16 cellular contexts compared by ENCODE assay signal in the genomic region with DNA sequence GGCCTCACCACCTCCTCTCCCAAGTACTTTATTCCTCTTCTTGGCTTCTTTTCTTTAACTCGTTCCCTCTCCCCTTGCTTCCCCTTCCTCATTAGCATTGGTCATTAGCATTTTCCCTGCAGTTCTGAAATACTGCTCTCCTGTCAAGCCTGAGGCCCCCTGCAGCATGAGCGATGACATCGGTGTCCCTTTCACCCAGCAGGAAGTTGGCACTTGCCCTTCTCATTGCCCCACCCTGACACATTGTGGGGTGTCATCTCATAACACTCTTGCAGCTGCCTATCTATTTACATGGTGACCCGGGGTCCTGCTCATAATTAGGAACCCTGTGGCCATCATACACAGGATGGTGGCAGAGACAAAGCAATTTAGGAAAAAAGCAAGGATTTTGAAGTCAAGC.
DNase-seq lines count a peak whose midpoint lies in the region; ATAC-seq and TF ChIP-seq lines count a peak whose summit lies in the region.
"Had no signal": no experiment of that assay in that cellular context is flagged by ENCODE, and none has a peak within 500 bp of the region (broad histone marks: within the 10 kb centered on the region; RNA-seq: fewer than 3 reads in every experiment).

No MANE protein-coding gene starts in this region.

- no peaks in the 10 kb centered on the region for H3K36me3 Mint-ChIP-seq in WTC11
- no peaks in the 10 kb centered on the region for H3K36me3 Mint-ChIP-seq in natural killer cell

- H3K27ac ChIP-seq in DND-41 (ENCODE audit: low read length) (no peak overlapping the region), foreskin keratinocyte (no peak overlapping the region)
- H3K27ac ChIP-seq: A549, HL-60, SJCRH30 had no signal

- no peak for DNase-seq in DND-41
- peak; percentile 40 for DNase-seq in MV-4-11 (lab: John Stamatoyannopoulos, UW)
- no peak for DNase-seq in WTC11 (ENCODE audit: low spot score)
- DNase-seq in natural killer cell = no peak
- DNase-seq in NK-92 (lab: John Stamatoyannopoulos, UW; ENCODE audit: unreplicated experiment) = no peak
- DNase-seq in foreskin keratinocyte = no peak
- DNase-seq: CD4-positive, alpha-beta T cell; DMS153; IMR-90; NCI-H1092 treated with DMSO at 0.1 percent for 48 hours; NCI-H1694 treated with DMSO at 0.1 percent for 48 hours; NCI-H510A; SJCRH30 had no signal

- intact Hi-C loops in natural killer cell (cut with micrococcal nuclease) = loop anchor here (1.0 kb wide), 1 partner anchor 42 kb away; no protein-coding TSS in a partner anchor

- H3K4me1 ChIP-seq in DND-41 (ENCODE audit: insufficient read depth, low read length) (no peaks in the 10 kb centered on the region), foreskin keratinocyte (peaks cover 20% of the 10 kb centered on the region)
- H3K4me1 ChIP-seq: A549 had no signal

- H3K9me3 Mint-ChIP-seq in WTC11 (peaks cover 8% of the 10 kb centered on the region), natural killer cell (peaks cover 2 to 3% of the 10 kb centered on the region in 2 donors)
- H3K9me3 Mint-ChIP-seq: CD4-positive, alpha-beta T cell had no signal

- CTCF ChIA-PET in WTC11 (lab: Charles Lee) = interaction anchor here (1.3 to 2.3 kb wide), 2 partner anchors 15 to 50 kb away, joined by 3 to 6 read pairs; no protein-coding TSS in a partner anchor

- no peak for TF ChIP-seq CTCF in DND-41 (IDR thresholded peaks at IDR 0.05; ENCODE audit: borderline replicate concordance, extremely low read depth, low read length, poor library complexity, severe bottlenecking)
- TF ChIP-seq CTCF in WTC11 (IDR thresholded peaks at IDR 0.05) = no peak
- TF ChIP-seq CTCF in natural killer cell (IDR thresholded peaks at IDR 0.05) = no peak
- no peak for TF ChIP-seq CTCF in foreskin keratinocyte (conservative IDR thresholded peaks at IDR 0.05)

- no peaks in the 10 kb centered on the region for H3K27me3 ChIP-seq in DND-41 (ENCODE audit: insufficient read depth, low read length, poor library complexity)
- no peaks in the 10 kb centered on the region for H3K27me3 ChIP-seq in foreskin keratinocyte
- H3K27me3 ChIP-seq: SJCRH30 had no signal

- no peaks in the 10 kb centered on the region; the same call in 1 of the 2 replicates for H3K27me3 Mint-ChIP-seq in WTC11 (ENCODE audit: low read depth)
- H3K27me3 Mint-ChIP-seq in natural killer cell (ENCODE audit: low read depth in 2 of 2) = peaks cover 4 to 7% of the 10 kb centered on the region in 2 donors
- H3K27me3 Mint-ChIP-seq: CD4-positive, alpha-beta T cell had no signal

- H3K36me3 ChIP-seq in DND-41 (ENCODE audit: insufficient read depth, low read length) = no peaks in the 10 kb centered on the region
- H3K36me3 ChIP-seq: SJCRH30 had no signal

- no peak overlapping the region for H3K4me3 ChIP-seq in DND-41 (ENCODE audit: low read depth in 1 of 2, low read length in 2 of 2)
- H3K4me3 ChIP-seq: A549, SJCRH30 had no signal

- H3K4me3 Mint-ChIP-seq in WTC11 (no peak overlapping the region), natural killer cell (peak overlapping the region; percentile 79)
- H3K4me3 Mint-ChIP-seq: CD4-positive, alpha-beta T cell had no signal

- H3K9ac ChIP-seq in DND-41 (ENCODE audit: low read depth, low read length) = no peak overlapping the region

- ATAC-seq in DND-41 (ENCODE audit: insufficient read depth, low read depth) = no peak
- 0 out of 2 replicates have a peak, but pooled peaks have one; percentile 18 for ATAC-seq in WTC11
- peak; percentile 67 to 79 (median 78) for ATAC-seq in natural killer cell
- ATAC-seq in foreskin keratinocyte = no peak
- ATAC-seq in HG03280 (IDR thresholded peaks at IDR 0.05; ENCODE audit: unreplicated experiment) = no peak
- ATAC-seq: A549 had no signal

- H3K27ac Mint-ChIP-seq in WTC11 = no peak overlapping the region
- peak overlapping the region; percentile 49 to 81 for H3K27ac Mint-ChIP-seq in natural killer cell
- H3K27ac Mint-ChIP-seq: CD4-positive, alpha-beta T cell had no signal

- H3K79me2 ChIP-seq in DND-41 (ENCODE audit: insufficient read depth, low read length) = no peaks in the 10 kb centered on the region

- no peaks in the 10 kb centered on the region for H3K9me3 ChIP-seq in DND-41 (ENCODE audit: insufficient read depth, low read length, severe bottlenecking)
- H3K9me3 ChIP-seq: A549, SJCRH30 had no signal

- H2AFZ ChIP-seq in DND-41 (ENCODE audit: low read depth, low read length) = 0 out of 2 replicates have a peak overlapping the region, but pooled peaks have one; percentile 12

- peaks cover 10% of the 10 kb centered on the region for H3K4me1 Mint-ChIP-seq in WTC11
- H3K4me1 Mint-ChIP-seq in natural killer cell = peaks cover 42 to 44% of the 10 kb centered on the region in 2 donors

- H3K4me2 ChIP-seq in DND-41 (ENCODE audit: insufficient read depth, low read length) = no peak overlapping the region
- H3K4me2 ChIP-seq: A549 had no signal

- POLR2A ChIA-PET in WTC11 (lab: Charles Lee) = no interaction called here

- no peaks in the 10 kb centered on the region for H4K20me1 ChIP-seq in DND-41 (ENCODE audit: insufficient read depth, low read length)

TF ChIP-seq in WTC11, 78 proteins besides CTCF, POLR2A, EP300 and RAD21 (continues in another document):
- TF ChIP-seq, protein P1, sequence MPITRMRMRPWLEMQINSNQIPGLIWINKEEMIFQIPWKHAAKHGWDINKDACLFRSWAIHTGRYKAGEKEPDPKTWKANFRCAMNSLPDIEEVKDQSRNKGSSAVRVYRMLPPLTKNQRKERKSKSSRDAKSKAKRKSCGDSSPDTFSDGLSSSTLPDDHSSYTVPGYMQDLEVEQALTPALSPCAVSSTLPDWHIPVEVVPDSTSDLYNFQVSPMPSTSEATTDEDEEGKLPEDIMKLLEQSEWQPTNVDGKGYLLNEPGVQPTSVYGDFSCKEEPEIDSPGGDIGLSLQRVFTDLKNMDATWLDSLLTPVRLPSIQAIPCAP (CRISPR knock-in tag; IDR thresholded peaks at IDR 0.05) = no peak
- TF ChIP-seq, protein P2, sequence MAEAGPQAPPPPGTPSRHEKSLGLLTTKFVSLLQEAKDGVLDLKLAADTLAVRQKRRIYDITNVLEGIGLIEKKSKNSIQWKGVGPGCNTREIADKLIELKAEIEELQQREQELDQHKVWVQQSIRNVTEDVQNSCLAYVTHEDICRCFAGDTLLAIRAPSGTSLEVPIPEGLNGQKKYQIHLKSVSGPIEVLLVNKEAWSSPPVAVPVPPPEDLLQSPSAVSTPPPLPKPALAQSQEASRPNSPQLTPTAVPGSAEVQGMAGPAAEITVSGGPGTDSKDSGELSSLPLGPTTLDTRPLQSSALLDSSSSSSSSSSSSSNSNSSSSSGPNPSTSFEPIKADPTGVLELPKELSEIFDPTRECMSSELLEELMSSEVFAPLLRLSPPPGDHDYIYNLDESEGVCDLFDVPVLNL (CRISPR knock-in tag; IDR thresholded peaks at IDR 0.05; ENCODE audit: borderline replicate concordance, low read depth) = no peak
- TF ChIP-seq, protein P3, sequence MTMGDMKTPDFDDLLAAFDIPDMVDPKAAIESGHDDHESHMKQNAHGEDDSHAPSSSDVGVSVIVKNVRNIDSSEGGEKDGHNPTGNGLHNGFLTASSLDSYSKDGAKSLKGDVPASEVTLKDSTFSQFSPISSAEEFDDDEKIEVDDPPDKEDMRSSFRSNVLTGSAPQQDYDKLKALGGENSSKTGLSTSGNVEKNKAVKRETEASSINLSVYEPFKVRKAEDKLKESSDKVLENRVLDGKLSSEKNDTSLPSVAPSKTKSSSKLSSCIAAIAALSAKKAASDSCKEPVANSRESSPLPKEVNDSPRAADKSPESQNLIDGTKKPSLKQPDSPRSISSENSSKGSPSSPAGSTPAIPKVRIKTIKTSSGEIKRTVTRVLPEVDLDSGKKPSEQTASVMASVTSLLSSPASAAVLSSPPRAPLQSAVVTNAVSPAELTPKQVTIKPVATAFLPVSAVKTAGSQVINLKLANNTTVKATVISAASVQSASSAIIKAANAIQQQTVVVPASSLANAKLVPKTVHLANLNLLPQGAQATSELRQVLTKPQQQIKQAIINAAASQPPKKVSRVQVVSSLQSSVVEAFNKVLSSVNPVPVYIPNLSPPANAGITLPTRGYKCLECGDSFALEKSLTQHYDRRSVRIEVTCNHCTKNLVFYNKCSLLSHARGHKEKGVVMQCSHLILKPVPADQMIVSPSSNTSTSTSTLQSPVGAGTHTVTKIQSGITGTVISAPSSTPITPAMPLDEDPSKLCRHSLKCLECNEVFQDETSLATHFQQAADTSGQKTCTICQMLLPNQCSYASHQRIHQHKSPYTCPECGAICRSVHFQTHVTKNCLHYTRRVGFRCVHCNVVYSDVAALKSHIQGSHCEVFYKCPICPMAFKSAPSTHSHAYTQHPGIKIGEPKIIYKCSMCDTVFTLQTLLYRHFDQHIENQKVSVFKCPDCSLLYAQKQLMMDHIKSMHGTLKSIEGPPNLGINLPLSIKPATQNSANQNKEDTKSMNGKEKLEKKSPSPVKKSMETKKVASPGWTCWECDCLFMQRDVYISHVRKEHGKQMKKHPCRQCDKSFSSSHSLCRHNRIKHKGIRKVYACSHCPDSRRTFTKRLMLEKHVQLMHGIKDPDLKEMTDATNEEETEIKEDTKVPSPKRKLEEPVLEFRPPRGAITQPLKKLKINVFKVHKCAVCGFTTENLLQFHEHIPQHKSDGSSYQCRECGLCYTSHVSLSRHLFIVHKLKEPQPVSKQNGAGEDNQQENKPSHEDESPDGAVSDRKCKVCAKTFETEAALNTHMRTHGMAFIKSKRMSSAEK (CRISPR knock-in tag; IDR thresholded peaks at IDR 0.05; ENCODE audit: borderline replicate concordance) = no peak
- TF ChIP-seq, protein P4, sequence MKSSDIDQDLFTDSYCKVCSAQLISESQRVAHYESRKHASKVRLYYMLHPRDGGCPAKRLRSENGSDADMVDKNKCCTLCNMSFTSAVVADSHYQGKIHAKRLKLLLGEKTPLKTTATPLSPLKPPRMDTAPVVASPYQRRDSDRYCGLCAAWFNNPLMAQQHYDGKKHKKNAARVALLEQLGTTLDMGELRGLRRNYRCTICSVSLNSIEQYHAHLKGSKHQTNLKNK (CRISPR knock-in tag; IDR thresholded peaks at IDR 0.05) = no peak
- TF ChIP-seq FOXP1 (CRISPR knock-in tag; IDR thresholded peaks at IDR 0.05; ENCODE audit: borderline replicate concordance) (no peak), ZNF121 (CRISPR knock-in tag; IDR thresholded peaks at IDR 0.05) (no peak)
- TF ChIP-seq, protein P5, sequence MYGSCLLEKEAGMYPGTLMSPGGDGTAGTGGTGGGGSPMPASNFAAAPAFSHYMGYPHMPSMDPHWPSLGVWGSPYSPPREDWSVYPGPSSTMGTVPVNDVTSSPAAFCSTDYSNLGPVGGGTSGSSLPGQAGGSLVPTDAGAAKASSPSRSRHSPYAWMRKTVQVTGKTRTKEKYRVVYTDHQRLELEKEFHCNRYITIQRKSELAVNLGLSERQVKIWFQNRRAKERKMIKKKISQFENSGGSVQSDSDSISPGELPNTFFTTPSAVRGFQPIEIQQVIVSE (CRISPR knock-in tag; IDR thresholded peaks at IDR 0.05; ENCODE audit: borderline replicate concordance) = no peak

Comparison
In these comparisons a context has a peak if more than half of its experiments do, and no peak if none do; other contexts are left out.
1. ATAC-seq: peak in WTC11 (single experiment) and natural killer cell (3 of 3); none in DND-41 (single experiment), foreskin keratinocyte (single experiment) and HG03280 (single experiment).